In genomic region chr9:92147854-92148184, GRCh38 we compare ENCODE assay signal across 11 cellular contexts. TPM values are rescaled to one million over a fixed set of nuclear protein-coding genes. Genes with fewer than 3 reads are reported as not detected.
DNase-seq lines count a peak whose midpoint lies in the region; ATAC-seq, FAIRE-seq and TF ChIP-seq lines count a peak whose summit lies in the region.
"Had no signal": no experiment of that assay in that cellular context is flagged by ENCODE, and none has a peak within 500 bp of the region (broad histone marks: within the 10 kb centered on the region; RNA-seq: fewer than 3 reads in every experiment).

No MANE protein-coding gene starts in this region.

- H3K9me3 Mint-ChIP-seq in astrocyte (ENCODE audit: unreplicated experiment) (peaks cover 6% of the 10 kb centered on the region), CD14-positive monocyte (no peaks in the 10 kb centered on the region)
- no peaks in the 10 kb centered on the region for H3K9me3 Mint-ChIP-seq in activated T-helper 2 cell treated with anti-CD3 and anti-CD28 coated beads, Interferon-gamma antibody, Interleukin-2, Interleukin-4, amounts not matched to agents 10 μg/mL and 5 μg/mL and 100 μg/mL, durations not matched to agents 14 hours and 24 hours and 36 hours

- intact Hi-C loops in left ventricle myocardium inferior (cut with micrococcal nuclease), result loop anchor here (10.0 kb wide), 1 partner anchor 87 kb away; no protein-coding TSS in a partner anchor
- intact Hi-C loops in CD14-positive monocyte (cut with micrococcal nuclease), result no loop called here
- intact Hi-C loops in activated T-helper 2 cell treated with anti-CD3 and anti-CD28 coated beads, Interferon-gamma antibody, Interleukin-2, Interleukin-4, amounts not matched to agents 10 μg/mL and 5 μg/mL and 100 μg/mL, durations not matched to agents 14 hours and 24 hours and 36 hours (cut with micrococcal nuclease), result loop anchor here (10.0 kb wide), 1 partner anchor 97 kb away; no protein-coding TSS in a partner anchor
- intact Hi-C loops in left colon (cut with DNase I, micrococcal nuclease), result no loop called here

- no peak overlapping the region for H3K4me3 ChIP-seq in HEK293 (ENCODE audit: low read depth, low read length)
- H3K4me3 ChIP-seq in astrocyte (ENCODE audit: insufficient read depth, low read depth, low read length), result no peak overlapping the region
- H3K4me3 ChIP-seq in left ventricle myocardium inferior, result peak overlapping the region; percentile 32
- no peak overlapping the region for H3K4me3 ChIP-seq in smooth muscle cell

- H2AFZ ChIP-seq in astrocyte (ENCODE audit: low read depth, low read length) (peak overlapping the region; percentile 51), smooth muscle cell (ENCODE audit: low read depth) (no peak overlapping the region)

- DNase-seq in astrocyte (ENCODE audit: low read depth), result no peak
- DNase-seq in left ventricle myocardium inferior, result no peak
- no peak for DNase-seq in smooth muscle cell (lab: John Stamatoyannopoulos, UW; ENCODE audit: unreplicated experiment)
- DNase-seq in CD14-positive monocyte (ENCODE audit: low spot score), result no peak
- no peak for DNase-seq in activated T-helper 2 cell treated with anti-CD3 and anti-CD28 coated beads, Interferon-gamma antibody, Interleukin-2, Interleukin-4, amounts not matched to agents 10 μg/mL and 5 μg/mL and 100 μg/mL, durations not matched to agents 14 hours and 24 hours and 36 hours (ENCODE audit: low spot score)
- no peak for DNase-seq in germinal center (ENCODE audit: low spot score)
- no peak for DNase-seq in left colon
- DNase-seq: glutamatergic neuron, NCI-H524 treated with DMSO at 0.1 percent for 48 hours had no signal

- H3K27ac ChIP-seq in HEK293 (ENCODE audit: extremely low read depth, low read depth, low read length) (peak overlapping the region; percentile 66), astrocyte (ENCODE audit: low read depth, low read length) (peak overlapping the region; percentile 98), left ventricle myocardium inferior (replicated peaks) (peak overlapping the region; percentile 80), smooth muscle cell (ENCODE audit: low read depth) (peak overlapping the region; percentile 100)

- H3K9me3 ChIP-seq in HEK293 (ENCODE audit: control insufficient read depth, insufficient read depth, low read depth, low read length), result no peaks in the 10 kb centered on the region
- no peaks in the 10 kb centered on the region for H3K9me3 ChIP-seq in astrocyte (ENCODE audit: insufficient read depth, low read depth, low read length)
- no peaks in the 10 kb centered on the region for H3K9me3 ChIP-seq in left ventricle myocardium inferior (replicated peaks)
- H3K9me3 ChIP-seq in smooth muscle cell (replicated peaks; ENCODE audit: low read depth), result no peaks in the 10 kb centered on the region

- TF ChIP-seq CTCF in HEK293 (tag by site-specific recombination; IDR thresholded peaks at IDR 0.05), result no peak
- no peak for TF ChIP-seq CTCF in astrocyte (IDR thresholded peaks at IDR 0.05; ENCODE audit: insufficient read depth, low read depth, low read length)
- TF ChIP-seq CTCF in left ventricle myocardium inferior (IDR thresholded peaks at IDR 0.05; ENCODE audit: borderline replicate concordance), result no peak
- TF ChIP-seq CTCF in smooth muscle cell (IDR thresholded peaks at IDR 0.05; ENCODE audit: borderline replicate concordance, insufficient read depth, poor library complexity, severe bottlenecking), result no peak
- TF ChIP-seq CTCF in CD14-positive monocyte (IDR thresholded peaks at IDR 0.05), result no peak

- H3K4me3 Mint-ChIP-seq in astrocyte (ENCODE audit: unreplicated experiment), result no peak overlapping the region
- no peak overlapping the region for H3K4me3 Mint-ChIP-seq in CD14-positive monocyte
- no peak overlapping the region for H3K4me3 Mint-ChIP-seq in activated T-helper 2 cell treated with anti-CD3 and anti-CD28 coated beads, Interferon-gamma antibody, Interleukin-2, Interleukin-4, amounts not matched to agents 10 μg/mL and 5 μg/mL and 100 μg/mL, durations not matched to agents 14 hours and 24 hours and 36 hours (ENCODE audit: low read depth)

- peaks cover 8% of the 10 kb centered on the region for H3K27me3 Mint-ChIP-seq in astrocyte (ENCODE audit: low read depth, unreplicated experiment)
- H3K27me3 Mint-ChIP-seq in CD14-positive monocyte (ENCODE audit: low read depth in 3 of 3), result peaks cover 14 to 19% (median 14%) of the 10 kb centered on the region in 3 donors
- peaks cover 7% of the 10 kb centered on the region for H3K27me3 Mint-ChIP-seq in activated T-helper 2 cell treated with anti-CD3 and anti-CD28 coated beads, Interferon-gamma antibody, Interleukin-2, Interleukin-4, amounts not matched to agents 10 μg/mL and 5 μg/mL and 100 μg/mL, durations not matched to agents 14 hours and 24 hours and 36 hours (ENCODE audit: low read depth)

- POLR2A ChIA-PET in HEK293 (lab: Yijun Ruan, JAX), result interaction anchor here (1.1 kb wide), 1 partner anchor 24 kb away, joined by 3 read pairs; no protein-coding TSS in a partner anchor

- H3K27me3 ChIP-seq in astrocyte (ENCODE audit: insufficient read depth, low read length) (no peaks in the 10 kb centered on the region), left ventricle myocardium inferior (ENCODE audit: low read depth) (peaks cover 16% of the 10 kb centered on the region), smooth muscle cell (ENCODE audit: low read depth) (no peaks in the 10 kb centered on the region)

- H3K36me3 Mint-ChIP-seq in astrocyte (ENCODE audit: low read depth, unreplicated experiment) (peaks cover 3% of the 10 kb centered on the region), CD14-positive monocyte (no peaks in the 10 kb centered on the region)
- H3K36me3 Mint-ChIP-seq in activated T-helper 2 cell treated with anti-CD3 and anti-CD28 coated beads, Interferon-gamma antibody, Interleukin-2, Interleukin-4, amounts not matched to agents 10 μg/mL and 5 μg/mL and 100 μg/mL, durations not matched to agents 14 hours and 24 hours and 36 hours (ENCODE audit: low read depth), result no peaks in the 10 kb centered on the region

- no peak for FAIRE-seq in astrocyte (lab: Jason Lieb, UNC)
- FAIRE-seq: colon had no signal

- H3K36me3 ChIP-seq in HEK293 (ENCODE audit: control insufficient read depth in 2 of 2, insufficient read depth in 1 of 2, low read length in 2 of 2) (no peaks in the 10 kb centered on the region), astrocyte (ENCODE audit: insufficient read depth, low read length) (no peaks in the 10 kb centered on the region), left ventricle myocardium inferior (no peaks in the 10 kb centered on the region), smooth muscle cell (ENCODE audit: low read depth) (no peaks in the 10 kb centered on the region)

- CTCF ChIA-PET in HEK293 (lab: Yijun Ruan, JAX), result interaction anchor here (0.6 to 5.7 kb wide), 4 partner anchors 8 to 1251 kb away, joined by 3 to 42 read pairs (median 4); no protein-coding TSS in a partner anchor

- no peak for ATAC-seq in left colon

- 85% methylated on average over 8 of the region's 8 CpGs for WGBS in smooth muscle cell (ENCODE audit: low lambda C conversion rate)

- peaks cover 4% of the 10 kb centered on the region for H3F3A ChIP-seq in smooth muscle cell (ENCODE audit: low read depth)

- H3K4me1 Mint-ChIP-seq in astrocyte (ENCODE audit: low read depth, unreplicated experiment) (peaks cover 23% of the 10 kb centered on the region), CD14-positive monocyte (peaks cover 18% of the 10 kb centered on the region)
- H3K4me1 Mint-ChIP-seq in activated T-helper 2 cell treated with anti-CD3 and anti-CD28 coated beads, Interferon-gamma antibody, Interleukin-2, Interleukin-4, amounts not matched to agents 10 μg/mL and 5 μg/mL and 100 μg/mL, durations not matched to agents 14 hours and 24 hours and 36 hours (ENCODE audit: low read depth), result peaks cover 17% of the 10 kb centered on the region

- H3K4me2 ChIP-seq in astrocyte (ENCODE audit: low read length) (peak overlapping the region; percentile 82), smooth muscle cell (peak overlapping the region; percentile 52)

- H4K20me1 ChIP-seq in astrocyte (ENCODE audit: insufficient read depth, low read length), result no peaks in the 10 kb centered on the region
- no peaks in the 10 kb centered on the region for H4K20me1 ChIP-seq in smooth muscle cell (ENCODE audit: low read depth)

- H3K27ac Mint-ChIP-seq in astrocyte (ENCODE audit: unreplicated experiment) (peak overlapping the region; percentile 99), CD14-positive monocyte (no peak overlapping the region)
- H3K27ac Mint-ChIP-seq in activated T-helper 2 cell treated with anti-CD3 and anti-CD28 coated beads, Interferon-gamma antibody, Interleukin-2, Interleukin-4, amounts not matched to agents 10 μg/mL and 5 μg/mL and 100 μg/mL, durations not matched to agents 14 hours and 24 hours and 36 hours, result no peak overlapping the region

- peak overlapping the region; percentile 84 for H3K9ac ChIP-seq in astrocyte (ENCODE audit: low read length)
- peak overlapping the region; percentile 98 for H3K9ac ChIP-seq in smooth muscle cell (ENCODE audit: low read depth)

- H3K4me1 ChIP-seq in HEK293 (ENCODE audit: control insufficient read depth, insufficient read depth, low read length) (peaks cover 7% of the 10 kb centered on the region; the same call in 1 of the 2 replicates), astrocyte (ENCODE audit: insufficient read depth, low read length) (peaks cover 31% of the 10 kb centered on the region), left ventricle myocardium inferior (peaks cover 28% of the 10 kb centered on the region), smooth muscle cell (ENCODE audit: low read depth) (peaks cover 16% of the 10 kb centered on the region)

- H3K79me2 ChIP-seq in astrocyte (ENCODE audit: insufficient read depth, low read length) (no peaks in the 10 kb centered on the region), smooth muscle cell (ENCODE audit: low read depth) (no peaks in the 10 kb centered on the region)

TF ChIP-seq in HEK293, 187 proteins besides CTCF, POLR2A, EP300 and RAD21 (continues in another document):
- TF ChIP-seq OSR2 (tag by site-specific recombination; IDR thresholded peaks at IDR 0.05) (no peak), ZNF785 (tag by site-specific recombination; IDR thresholded peaks at IDR 0.05) (no peak), ZNF658 (tag by site-specific recombination; IDR thresholded peaks at IDR 0.05) (no peak)

RNA-seq across cellular contexts. Expression of gene SPTLC1, which starts 32.6 kb away (rescaled TPM):
- 75.9 and 82.0 TPM in 2 replicates for total RNA-seq in astrocyte
- total RNA-seq in left ventricle myocardium inferior, result 21.9 TPM
- 153 and 168 TPM in 2 replicates for total RNA-seq in smooth muscle cell
- polyA plus RNA-seq in smooth muscle cell, result 71.4 and 75.6 TPM in 2 replicates
- 10 to 100 TPM; 80.0 to 92.4 TPM for polyA plus RNA-seq in CD14-positive monocyte
- 63.2 and 64.0 TPM in 2 replicates for total RNA-seq in activated T-helper 2 cell treated with anti-CD3 and anti-CD28 coated beads, Interferon-gamma antibody, Interleukin-2, Interleukin-4, amounts not matched to agents 10 μg/mL and 5 μg/mL and 100 μg/mL, durations not matched to agents 14 hours and 24 hours and 36 hours
- 10 to 100 TPM; 74.3 to 81.7 TPM for total RNA-seq in left colon

Comparison
In these comparisons a context has a peak if more than half of its experiments do, and no peak if none do; other contexts are left out.
1. intact Hi-C loops: an anchor here in left ventricle myocardium inferior (10.0 kb wide) and activated T-helper 2 cell treated with anti-CD3 and anti-CD28 coated beads, Interferon-gamma antibody, Interleukin-2, Interleukin-4, amounts not matched to agents 10 μg/mL and 5 μg/mL and 100 μg/mL, durations not matched to agents 14 hours and 24 hours and 36 hours (10.0 kb wide); none called in CD14-positive monocyte and left colon.